8 cellular contexts compared by ENCODE assay signal in the genomic region with DNA sequence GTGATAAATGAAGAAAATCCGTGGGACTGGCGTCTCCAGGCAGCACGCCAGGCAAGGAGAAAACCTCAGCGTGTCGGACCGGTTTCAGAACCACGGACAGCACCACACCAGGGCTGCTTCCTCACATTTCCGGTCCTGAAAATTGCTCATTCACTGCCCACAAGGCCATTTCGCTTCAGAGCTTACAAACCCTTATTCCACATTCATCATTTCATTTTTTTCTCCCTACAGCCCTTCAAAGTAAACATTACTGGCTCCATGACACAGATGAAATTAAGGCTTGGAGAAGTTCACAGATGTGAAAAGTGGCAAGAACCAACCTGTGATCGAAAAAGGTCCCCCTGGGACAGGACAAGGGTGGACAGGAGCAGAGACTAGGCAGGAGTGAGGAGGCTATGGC. TPM values are rescaled to one million over a fixed set of nuclear protein-coding genes. Genes with fewer than 3 reads are reported as not detected.
DNase-seq lines count a peak whose midpoint lies in the region; TF ChIP-seq lines count a peak whose summit lies in the region.

No MANE protein-coding gene starts in this region.

- DNase-seq in GM03348 (ENCODE audit: low spot score): peak; percentile 87
- DNase-seq in NOMO-1 treated with DMSO at 0.1 percent for 48 hours (lab: John Stamatoyannopoulos, UW; ENCODE audit: unreplicated experiment): peak; percentile 71
- peak; percentile 27 for DNase-seq in activated naive CD4-positive, alpha-beta T cell treated with anti-CD3 and anti-CD28 coated beads, Interleukin-2, amount 50 U/mL, for 16 hours
- DNase-seq in left ventricle myocardium inferior: peak; percentile 77
- DNase-seq in stimulated activated CD4-positive, alpha-beta T cell treated with anti-CD3 and anti-CD28 coated beads, Interleukin-12 subunit alpha, Interleukin-12 subunit beta, amount 100 ng/mL, for 4 hours: peak; percentile 33
- DNase-seq in NCI-H524 treated with DMSO at 0.1 percent for 48 hours (lab: John Stamatoyannopoulos, UW): no peak
- no peak for DNase-seq in GM10266 (ENCODE audit: extremely low spot score)
- DNase-seq in NCI-H446 treated with DMSO at 0.1 percent for 48 hours (lab: John Stamatoyannopoulos, UW): no peak

- peaks cover 72% of the 10 kb centered on the region for H3K27me3 ChIP-seq in left ventricle myocardium inferior (ENCODE audit: low read depth)

- no peaks in the 10 kb centered on the region for H3K36me3 ChIP-seq in left ventricle myocardium inferior

- H3K4me1 ChIP-seq in left ventricle myocardium inferior: peaks cover 16% of the 10 kb centered on the region

- no peak overlapping the region for H3K4me3 ChIP-seq in left ventricle myocardium inferior

- intact Hi-C loops in left ventricle myocardium inferior (cut with micrococcal nuclease): no loop called here

- no peaks in the 10 kb centered on the region for H3K9me3 ChIP-seq in left ventricle myocardium inferior (replicated peaks)

- no peak for TF ChIP-seq CTCF in left ventricle myocardium inferior (IDR thresholded peaks at IDR 0.05; ENCODE audit: borderline replicate concordance)
- TF ChIP-seq CTCF in GM10266 (IDR thresholded peaks at IDR 0.05; ENCODE audit: control insufficient read depth, insufficient read depth, low read depth, missing control alignments): no peak

- H3K27ac ChIP-seq in left ventricle myocardium inferior (replicated peaks): no peak overlapping the region

RNA-seq across cellular contexts. Expression of a gene that starts 1.5 kb away (rescaled TPM):
- total RNA-seq in left ventricle myocardium inferior: 0.58 TPM

RNA-seq across cellular contexts. Expression of a gene that starts 18.9 kb away (rescaled TPM):
- 0.44 TPM for total RNA-seq in left ventricle myocardium inferior

RNA-seq across cellular contexts. Expression of a gene that starts 19.0 kb away (rescaled TPM):
- total RNA-seq in left ventricle myocardium inferior: not detected

RNA-seq across cellular contexts. Expression of a gene that starts 35.8 kb away (rescaled TPM):
- total RNA-seq in left ventricle myocardium inferior: 31.0 TPM

Comparison
In these comparisons a context has a peak if more than half of its experiments do, and no peak if none do; other contexts are left out.
1. DNase-seq: peak in GM03348 (single experiment), NOMO-1 treated with DMSO at 0.1 percent for 48 hours (single experiment), activated naive CD4-positive, alpha-beta T cell treated with anti-CD3 and anti-CD28 coated beads, Interleukin-2, amount 50 U/mL, for 16 hours (single experiment), left ventricle myocardium inferior (single experiment) and stimulated activated CD4-positive, alpha-beta T cell treated with anti-CD3 and anti-CD28 coated beads, Interleukin-12 subunit alpha, Interleukin-12 subunit beta, amount 100 ng/mL, for 4 hours (single experiment); none in NCI-H524 treated with DMSO at 0.1 percent for 48 hours (single experiment), GM10266 (single experiment) and NCI-H446 treated with DMSO at 0.1 percent for 48 hours (single experiment).